ENCODE assay signal across 19 cellular contexts in genomic region chr10:49113741-49114141, GRCh38. TPM values are rescaled to one million over a fixed set of nuclear protein-coding genes. Genes with fewer than 3 reads are reported as not detected.
DNase-seq lines count a peak whose midpoint lies in the region; ATAC-seq and TF ChIP-seq lines count a peak whose summit lies in the region.
"Had no signal": no experiment of that assay in that cellular context is flagged by ENCODE, and none has a peak within 500 bp of the region (broad histone marks: within the 10 kb centered on the region; RNA-seq: fewer than 3 reads in every experiment).

No MANE protein-coding gene starts in this region.

- H3K9me3 ChIP-seq in adipocyte (ENCODE audit: control insufficient read depth, low read length), result no peaks in the 10 kb centered on the region
- no peaks in the 10 kb centered on the region for H3K9me3 ChIP-seq in prostate gland
- no peaks in the 10 kb centered on the region for H3K9me3 ChIP-seq in tibial nerve
- H3K9me3 ChIP-seq in right lobe of liver, result no peaks in the 10 kb centered on the region
- H3K9me3 ChIP-seq: ovary had no signal

- peaks cover 54% of the 10 kb centered on the region for H3K4me1 ChIP-seq in adipocyte (ENCODE audit: control insufficient read depth, insufficient read depth, low read length)
- no peaks in the 10 kb centered on the region for H3K4me1 ChIP-seq in prostate gland (replicated peaks)
- H3K4me1 ChIP-seq in tibial nerve, result peaks cover 0 to 61% (median 10%) of the 10 kb centered on the region in 4 donors
- peaks cover 0 to 24% (median 0%) of the 10 kb centered on the region in 4 donors for H3K4me1 ChIP-seq in right lobe of liver

- peaks cover 4 to 8% of the 10 kb centered on the region in 2 donors for H3K4me1 Mint-ChIP-seq in immature natural killer cell
- H3K4me1 Mint-ChIP-seq: memory B cell had no signal

- H3K27me3 Mint-ChIP-seq in immature natural killer cell (ENCODE audit: low read depth in 3 of 3), result peaks cover 0 to 19% (median 7%) of the 10 kb centered on the region in 3 donors

- TF ChIP-seq EP300 in tibial nerve (IDR thresholded peaks at IDR 0.05), result no peak

- H3K4me3 Mint-ChIP-seq in immature natural killer cell, result peak overlapping the region in 4 of 5 donors; percentile 15 to 80 (median 48)
- H3K4me3 Mint-ChIP-seq: activated CD8-positive, alpha-beta T cell treated with anti-CD3 and anti-CD28 coated beads for 36 hours had no signal

- in situ Hi-C loops in GM13977 (cut with MboI; ENCODE audit: low pct_unique_long_range_greater_than_20kb, low sequenced_read_pairs, unreplicated experiment), result no loop called here

- TF ChIP-seq CTCF in prostate gland (IDR thresholded peaks at IDR 0.05) (no peak), GM13977 (IDR thresholded peaks at IDR 0.05; ENCODE audit: extremely low read depth, insufficient read depth, missing control alignments) (no peak), tibial nerve (IDR thresholded peaks at IDR 0.05) (no peak), right lobe of liver (IDR thresholded peaks at IDR 0.05) (no peak)

- no peaks in the 10 kb centered on the region for H3K36me3 Mint-ChIP-seq in immature natural killer cell
- H3K36me3 Mint-ChIP-seq: memory B cell had no signal

- H3K27ac ChIP-seq in prostate gland, result peak overlapping the region in 1 of 2 donors; percentile 76
- H3K27ac ChIP-seq in tibial nerve, result peak overlapping the region in 2 of 4 donors; percentile 29 to 34
- no peak overlapping the region for H3K27ac ChIP-seq in right lobe of liver

- peak overlapping the region; percentile 91 for H3K9ac ChIP-seq in adipocyte (ENCODE audit: low read length)

- H3K27me3 ChIP-seq in adipocyte (replicated peaks; ENCODE audit: control insufficient read depth, insufficient read depth, low read length) (no peaks in the 10 kb centered on the region), prostate gland (replicated peaks; ENCODE audit: insufficient read depth) (no peaks in the 10 kb centered on the region), tibial nerve (no peaks in the 10 kb centered on the region), right lobe of liver (no peaks in the 10 kb centered on the region)
- H3K27me3 ChIP-seq: dorsolateral prefrontal cortex, ovary had no signal

- H3K27ac Mint-ChIP-seq in immature natural killer cell, result no peak overlapping the region
- H3K27ac Mint-ChIP-seq: activated CD8-positive, alpha-beta T cell treated with anti-CD3 and anti-CD28 coated beads for 36 hours; memory B cell had no signal

- ATAC-seq in right lobe of liver, result no peak
- ATAC-seq: activated CD8-positive, alpha-beta T cell treated with anti-CD3 and anti-CD28 coated beads for 36 hours had no signal

- WGBS in prostate gland, result 49% methylated on average over 3 of the region's 3 CpGs
- WGBS in tibial nerve, 2 donors, result 43 to 71% methylated on average over 3 of the region's 3 CpGs
- 75% methylated on average over 1 of the region's 3 CpGs for WGBS in right lobe of liver (ENCODE audit: insufficient coverage, low coverage, low lambda C conversion rate, missing lambda C conversion rate)

- peak; percentile 51 for DNase-seq in AG08396 (ENCODE audit: low spot score)
- DNase-seq in adipocyte (ENCODE audit: low read depth), result no peak
- no peak for DNase-seq in immature natural killer cell
- no peak for DNase-seq in prostate gland (ENCODE audit: low spot score)
- DNase-seq in GM13977 (ENCODE audit: low spot score), result no peak
- no peak for DNase-seq in Kasumi-1 (lab: John Stamatoyannopoulos, UW)
- no peak for DNase-seq in tibial nerve (ENCODE audit: low spot score in 2 of 2)
- DNase-seq in right lobe of liver, result no peak
- DNase-seq: activated CD8-positive, alpha-beta T cell treated with anti-CD3 and anti-CD28 coated beads for 36 hours; activated effector memory CD4-positive, alpha-beta T cell treated with Interleukin-2 at 50 U/mL for 16 hours; aorta; COR-L47; dorsolateral prefrontal cortex; NCI-H187 treated with DMSO at 0.1 percent for 48 hours; NCI-H526; ovary had no signal

- intact Hi-C loops in prostate gland (cut with DNase I), result loop anchor here (5.0 kb wide), 2 partner anchors 131 to 456 kb away; no protein-coding TSS in a partner anchor
- intact Hi-C loops in right lobe of liver (cut with DNase I), result no loop called here

- H3K36me3 ChIP-seq in adipocyte (ENCODE audit: control insufficient read depth, insufficient read depth, low read length, severe bottlenecking), result no peaks in the 10 kb centered on the region
- H3K36me3 ChIP-seq in prostate gland, result no peaks in the 10 kb centered on the region
- no peaks in the 10 kb centered on the region for H3K36me3 ChIP-seq in tibial nerve
- no peaks in the 10 kb centered on the region for H3K36me3 ChIP-seq in right lobe of liver
- H3K36me3 ChIP-seq: ovary had no signal

- H3K9me3 Mint-ChIP-seq in immature natural killer cell, result no peaks in the 10 kb centered on the region
- H3K9me3 Mint-ChIP-seq: activated CD8-positive, alpha-beta T cell treated with anti-CD3 and anti-CD28 coated beads for 36 hours; memory B cell had no signal

- peak overlapping the region; percentile 91 for H3K4me3 ChIP-seq in adipocyte (ENCODE audit: low read length)
- peak overlapping the region; percentile 55 to 60 for H3K4me3 ChIP-seq in prostate gland
- no peak overlapping the region for H3K4me3 ChIP-seq in tibial nerve
- H3K4me3 ChIP-seq in right lobe of liver, result no peak overlapping the region

- TF ChIP-seq POLR2A in prostate gland (IDR thresholded peaks at IDR 0.05), result no peak
- TF ChIP-seq POLR2A in tibial nerve (IDR thresholded peaks at IDR 0.05), result no peak
- TF ChIP-seq POLR2A in right lobe of liver (IDR thresholded peaks at IDR 0.05), result no peak

RNA-seq across cellular contexts. Expression of gene VSTM4, which starts 1.6 kb away (rescaled TPM):
- polyA plus RNA-seq in immature natural killer cell, result under 1 TPM in 2 of 3 donors, not detected in 1; 0.03 to 0.12 TPM
- total RNA-seq in prostate gland (10 to 100 TPM in 1 of 2 donors, 1 to 10 TPM in 1; 6.9 to 36.0 TPM), tibial nerve (10 to 100 TPM in 3 of 4 donors, 1 to 10 TPM in 1; 9.8 to 18.2 (median 12.8) TPM), right lobe of liver (1 to 10 TPM; 2.1 to 6.6 (median 3.1) TPM)

RNA-seq across cellular contexts. Expression of gene FAM170B, which starts 20.1 kb away (rescaled TPM):
- polyA plus RNA-seq in immature natural killer cell, result not detected
- total RNA-seq in prostate gland (not detected), tibial nerve (under 1 TPM in 1 of 4 donors, not detected in 3; 0.63 TPM), right lobe of liver (not detected)
- total RNA-seq: activated CD8-positive, alpha-beta T cell treated with anti-CD3 and anti-CD28 coated beads for 36 hours; aorta; ovary; subcutaneous adipose tissue had no signal
- polyA plus RNA-seq: AG04450, aorta, ovary had no signal

Comparison
In these comparisons a context has a peak if more than half of its experiments do, and no peak if none do; other contexts are left out.
1. H3K4me3 ChIP-seq: peak in adipocyte (single experiment) and prostate gland (2 of 2); none in tibial nerve (0 of 4) and right lobe of liver (0 of 3).